1 cellular context compared by ENCODE assay signal in genomic region chr2:199602896-199603482, GRCh38.
TF ChIP-seq lines count a peak whose summit lies in the region.

No MANE protein-coding gene starts in this region.

TF ChIP-seq in HCT116, 20 proteins besides CTCF, POLR2A, EP300 and RAD21 (continued from another document):
- TF ChIP-seq CBX3 (IDR thresholded peaks at IDR 0.05; ENCODE audit: low read depth): no peak
- TF ChIP-seq SIN3A (IDR thresholded peaks at IDR 0.05; ENCODE audit: low read depth): no peak
- no peak for TF ChIP-seq JUND (IDR thresholded peaks at IDR 0.05)
- no peak for TF ChIP-seq ZBTB33 (IDR thresholded peaks at IDR 0.05; ENCODE audit: extremely low read depth, insufficient replicate concordance, low read length)
- TF ChIP-seq SP1 (IDR thresholded peaks at IDR 0.05; ENCODE audit: low read depth): no peak
- no peak for TF ChIP-seq TCF7L2 (IDR thresholded peaks at IDR 0.05; ENCODE audit: borderline replicate concordance, extremely low read depth, insufficient read depth, insufficient read length)
- TF ChIP-seq MAX (IDR thresholded peaks at IDR 0.05): no peak
- TF ChIP-seq ATF3 (IDR thresholded peaks at IDR 0.05): no peak
- TF ChIP-seq YY1 (IDR thresholded peaks at IDR 0.05; ENCODE audit: extremely low read depth, insufficient replicate concordance, low read depth, low read length): no peak
- no peak for TF ChIP-seq EGR1 (IDR thresholded peaks at IDR 0.05; ENCODE audit: low read depth)
- TF ChIP-seq FOSL1 (IDR thresholded peaks at IDR 0.05; ENCODE audit: low read depth): no peak
